Comparison of ENCODE assay signal across 11 cellular contexts in genomic region chr7:229184-229964, GRCh38. TPM values are rescaled to one million over a fixed set of nuclear protein-coding genes. Genes with fewer than 3 reads are reported as not detected.
A peak's percentile ranks its signal among the peaks of the same experiment; 100 is the strongest.
DNase-seq lines count a peak whose midpoint lies in the region; ATAC-seq and TF ChIP-seq lines count a peak whose summit lies in the region.
"Had no signal": no experiment of that assay in that cellular context is flagged by ENCODE, and none has a peak within 500 bp of the region (broad histone marks: within the 10 kb centered on the region; RNA-seq: fewer than 3 reads in every experiment).

No MANE protein-coding gene starts in this region.

- ATAC-seq in HG02884 (IDR thresholded peaks at IDR 0.05; ENCODE audit: unreplicated experiment): no peak

- no peak for TF ChIP-seq CTCF in mesothelial cell of epicardium (IDR thresholded peaks at IDR 0.05; ENCODE audit: unreplicated experiment)
- no peak for TF ChIP-seq CTCF in testis (IDR thresholded peaks at IDR 0.05)

- H3K36me3 ChIP-seq in esophagus (ENCODE audit: control insufficient read depth in 2 of 2, insufficient read depth in 2 of 2, low read length in 1 of 2) (no peaks in the 10 kb centered on the region), testis (ENCODE audit: low read depth, missing control alignments) (no peaks in the 10 kb centered on the region)

- no peak overlapping the region for H3K4me3 ChIP-seq in esophagus (ENCODE audit: low read depth in 1 of 2, low read length in 2 of 2)
- H3K4me3 ChIP-seq in testis: no peak overlapping the region

- 70 to 73% methylated on average over 29 of the region's 29 CpGs for WGBS in esophagus, 2 donors
- WGBS in testis, 2 donors: 56 to 63% methylated on average over 29 of the region's 29 CpGs

- H3K36me3 Mint-ChIP-seq in mesothelial cell of epicardium: no peaks in the 10 kb centered on the region
- H3K36me3 Mint-ChIP-seq: activated naive CD8-positive, alpha-beta T cell treated with anti-CD3 and anti-CD28 coated beads, Interleukin-2, amount 10 ng/mL, durations not matched to agents 7 days and 5 days had no signal

- TF ChIP-seq POLR2A in testis (IDR thresholded peaks at IDR 0.05): no peak

- H3K27me3 Mint-ChIP-seq in mesothelial cell of epicardium (ENCODE audit: low read depth): peaks cover 2% of the 10 kb centered on the region
- H3K27me3 Mint-ChIP-seq: activated naive CD8-positive, alpha-beta T cell treated with anti-CD3 and anti-CD28 coated beads, Interleukin-2, amount 10 ng/mL, durations not matched to agents 7 days and 5 days had no signal

- no peaks in the 10 kb centered on the region for H3K9me3 Mint-ChIP-seq in mesothelial cell of epicardium
- H3K9me3 Mint-ChIP-seq: activated naive CD8-positive, alpha-beta T cell treated with anti-CD3 and anti-CD28 coated beads, Interleukin-2, amount 10 ng/mL, durations not matched to agents 7 days and 5 days had no signal

- H3K27me3 ChIP-seq in esophagus (ENCODE audit: control insufficient read depth in 1 of 2, insufficient read depth in 2 of 2, low read length in 2 of 2): no peaks in the 10 kb centered on the region
- no peaks in the 10 kb centered on the region for H3K27me3 ChIP-seq in testis

- H3K4me1 ChIP-seq in esophagus (ENCODE audit: control insufficient read depth in 2 of 2, insufficient read depth in 2 of 2, low read length in 1 of 2) (peaks cover 2 to 27% of the 10 kb centered on the region in 2 donors), testis (peaks cover 49% of the 10 kb centered on the region)

- H3K9me3 ChIP-seq in esophagus (ENCODE audit: control insufficient read depth in 2 of 2, insufficient read depth in 1 of 2, low read depth in 1 of 2, low read length in 1 of 2) (peaks cover 0 to 2% of the 10 kb centered on the region in 2 donors), testis (no peaks in the 10 kb centered on the region)

- H3K27ac ChIP-seq in esophagus (ENCODE audit: low read depth in 2 of 2, low read length in 1 of 2) (peak overlapping the region; percentile 73), testis (peak overlapping the region; percentile 13 to 30)
- H3K27ac ChIP-seq: VCaP had no signal

- DNase-seq in HCEC 1CT (peak; percentile 86), mesothelial cell of epicardium (ENCODE audit: low spot score in 2 of 2, unreplicated experiment in 2 of 2) (no peak), testis (peak; percentile 85), NCI-H2029 treated with DMSO at 0.1 percent for 48 hours (lab: John Stamatoyannopoulos, UW) (no peak), T-helper 1 cell (no peak), NCI-H2196 (lab: John Stamatoyannopoulos, UW; ENCODE audit: unreplicated experiment) (no peak)
- DNase-seq: activated naive CD8-positive, alpha-beta T cell treated with anti-CD3 and anti-CD28 coated beads, Interleukin-2, amount 10 ng/mL, durations not matched to agents 7 days and 5 days; NCI-H774 had no signal

- H3K4me1 Mint-ChIP-seq in mesothelial cell of epicardium: peaks cover 9% of the 10 kb centered on the region
- H3K4me1 Mint-ChIP-seq: activated naive CD8-positive, alpha-beta T cell treated with anti-CD3 and anti-CD28 coated beads, Interleukin-2, amount 10 ng/mL, durations not matched to agents 7 days and 5 days had no signal

- intact Hi-C loops in testis (cut with DNase I; ENCODE audit: low total_unique reads): no loop called here

- H3K27ac Mint-ChIP-seq in mesothelial cell of epicardium: peak overlapping the region; percentile 18
- H3K27ac Mint-ChIP-seq: activated naive CD8-positive, alpha-beta T cell treated with anti-CD3 and anti-CD28 coated beads, Interleukin-2, amount 10 ng/mL, durations not matched to agents 7 days and 5 days had no signal

- no peak overlapping the region for H3K4me3 Mint-ChIP-seq in mesothelial cell of epicardium
- H3K4me3 Mint-ChIP-seq: activated naive CD8-positive, alpha-beta T cell treated with anti-CD3 and anti-CD28 coated beads, Interleukin-2, amount 10 ng/mL, durations not matched to agents 7 days and 5 days had no signal

RNA-seq across cellular contexts. Expression of gene FAM20C, which starts 37.0 kb away (rescaled TPM):
- polyA plus RNA-seq in esophagus (10 to 100 TPM in 1 of 2 donors, 1 to 10 TPM in 1; 6.9 to 11.5 TPM), testis (ENCODE audit: insufficient read depth, low read depth, low replicate concordance) (14.0 TPM)
- total RNA-seq in mesothelial cell of epicardium (16.7 to 18.3 TPM (median 17.8 TPM) in 3 replicates), testis (10 to 100 TPM; 34.0 to 36.7 TPM)

Comparison
In these comparisons a context has a peak if more than half of its experiments do, and no peak if none do; other contexts are left out.
1. DNase-seq: peak in HCEC 1CT (single experiment) and testis (single experiment); none in mesothelial cell of epicardium (0 of 2), NCI-H2029 treated with DMSO at 0.1 percent for 48 hours (single experiment), T-helper 1 cell (0 of 5) and NCI-H2196 (single experiment).